Comparison of ENCODE assay signal across 10 cellular contexts in genomic region chr1:206116873-206117150, GRCh38. TPM values are rescaled to one million over a fixed set of nuclear protein-coding genes. Genes with fewer than 3 reads are reported as not detected.
DNase-seq lines count a peak whose midpoint lies in the region; ATAC-seq and TF ChIP-seq lines count a peak whose summit lies in the region.
"Had no signal": no experiment of that assay in that cellular context is flagged by ENCODE, and none has a peak within 500 bp of the region (broad histone marks: within the 10 kb centered on the region; RNA-seq: fewer than 3 reads in every experiment).

No MANE protein-coding gene starts in this region.

- H3K36me3 Mint-ChIP-seq in T-helper 2 cell treated with Interferon-gamma antibody and Interleukin-4, amounts not matched to agents 5 μg/mL and 100 μg/mL, for 36 hours (ENCODE audit: low read depth): no peaks in the 10 kb centered on the region

- peaks cover 6% of the 10 kb centered on the region for H3K4me1 ChIP-seq in cardiac muscle cell (ENCODE audit: low read depth)
- peaks cover 12% of the 10 kb centered on the region for H3K4me1 ChIP-seq in mammary epithelial cell (ENCODE audit: insufficient read depth, low read length)
- H3K4me1 ChIP-seq in mesodermal cell (ENCODE audit: control insufficient read depth, insufficient read depth, low read length, poor library complexity, severe bottlenecking): peaks cover 3% of the 10 kb centered on the region
- peaks cover 0 to 16% (median 9%) of the 10 kb centered on the region in 4 donors for H3K4me1 ChIP-seq in tibial nerve

- peaks cover 61% of the 10 kb centered on the region for H3K27me3 Mint-ChIP-seq in T-helper 2 cell treated with Interferon-gamma antibody and Interleukin-4, amounts not matched to agents 5 μg/mL and 100 μg/mL, for 36 hours (ENCODE audit: low read depth)

- DNase-seq in cardiac muscle cell (ENCODE audit: low read depth in 1 of 2, low spot score in 1 of 2) (no peak), Right ventricle myocardium inferior (ENCODE audit: missing footprints) (no peak), mammary epithelial cell (no peak), tibial nerve (ENCODE audit: low spot score in 2 of 2) (no peak)
- DNase-seq in T-helper 2 cell treated with Interferon-gamma antibody and Interleukin-4, amounts not matched to agents 5 μg/mL and 100 μg/mL, for 36 hours (ENCODE audit: low spot score): no peak

- CTCF ChIA-PET in mammary epithelial cell (lab: Charles Lee; ENCODE audit: low non-redundant PET): no interaction called here

- H3K4me2 ChIP-seq in mammary epithelial cell (ENCODE audit: insufficient read depth, low read depth, low read length): peak overlapping the region; percentile 82

- TF ChIP-seq POLR2A in tibial nerve (IDR thresholded peaks at IDR 0.05): no peak

- H3K36me3 ChIP-seq in cardiac muscle cell: no peaks in the 10 kb centered on the region
- H3K36me3 ChIP-seq in mammary epithelial cell (ENCODE audit: insufficient read depth, low read length): no peaks in the 10 kb centered on the region
- H3K36me3 ChIP-seq in mesodermal cell (ENCODE audit: control insufficient read depth, insufficient read depth, low read length): no peaks in the 10 kb centered on the region
- H3K36me3 ChIP-seq in tibial nerve: no peaks in the 10 kb centered on the region
- H3K36me3 ChIP-seq: SJSA1 had no signal

- H3K4me3 ChIP-seq in cardiac muscle cell: peak overlapping the region; percentile 30
- no peak overlapping the region for H3K4me3 ChIP-seq in mammary epithelial cell (replicated peaks in 1 of 3; ENCODE audit: insufficient read depth in 1 of 3, low read depth in 2 of 3, low read length in 3 of 3)
- H3K4me3 ChIP-seq in mesodermal cell (ENCODE audit: extremely low read depth, insufficient read depth, low read length, poor library complexity, severe bottlenecking): peak overlapping the region; percentile 37
- peak overlapping the region; percentile 20 to 48 (median 32) for H3K4me3 ChIP-seq in tibial nerve
- H3K4me3 ChIP-seq: SJSA1 had no signal

- H3K27me3 ChIP-seq in cardiac muscle cell (peaks cover 22% of the 10 kb centered on the region), mammary epithelial cell (ENCODE audit: insufficient read depth, low read length) (peaks cover 3% of the 10 kb centered on the region), tibial nerve (peaks cover 0 to 29% of the 10 kb centered on the region in 2 donors)

- H3K9me3 ChIP-seq in cardiac muscle cell (ENCODE audit: low read depth) (no peaks in the 10 kb centered on the region), mammary epithelial cell (replicated peaks; ENCODE audit: insufficient read depth, low read length) (no peaks in the 10 kb centered on the region), mesodermal cell (ENCODE audit: control insufficient read depth, low read length) (no peaks in the 10 kb centered on the region), tibial nerve (peaks cover 0 to 11% (median 0%) of the 10 kb centered on the region in 4 donors)
- H3K9me3 ChIP-seq: SJSA1 had no signal

- no peak overlapping the region for H3K27ac ChIP-seq in cardiac muscle cell
- no peak overlapping the region for H3K27ac ChIP-seq in mammary epithelial cell (ENCODE audit: insufficient read depth, low read depth, low read length)
- no peak overlapping the region for H3K27ac ChIP-seq in mesodermal cell (ENCODE audit: low read depth, low read length, severe bottlenecking)
- no peak overlapping the region for H3K27ac ChIP-seq in tibial nerve
- H3K27ac ChIP-seq: SJSA1 had no signal

- intact Hi-C loops in Right ventricle myocardium inferior (cut with DNase I) (no loop called here), mammary epithelial cell (cut with micrococcal nuclease) (no loop called here)

- ATAC-seq in Right ventricle myocardium inferior: no peak
- no peak for ATAC-seq in HG03039 (IDR thresholded peaks at IDR 0.05; ENCODE audit: unreplicated experiment)
- ATAC-seq in HG02938 (IDR thresholded peaks at IDR 0.05; ENCODE audit: unreplicated experiment): no peak

- dilution Hi-C loops in mammary epithelial cell (cut with HindIII; ENCODE audit: low sequenced_read_pairs): loop anchor here (25.0 kb wide), 1 partner anchor 205 kb away; no protein-coding TSS in a partner anchor

- in situ Hi-C loops in mammary epithelial cell (cut with MboI; ENCODE audit: low sequenced_read_pairs in 2 of 2): loop anchor here in 1 of 2 donors (25.0 kb wide), 1 partner anchor 330 kb away; the partner anchor contains the start of gene RAB29

- no TSS peak for BruUV-seq in mammary epithelial cell (replicated peaks; lab: Mats Ljungman, UMichigan)

- H3K27ac Mint-ChIP-seq in T-helper 2 cell treated with Interferon-gamma antibody and Interleukin-4, amounts not matched to agents 5 μg/mL and 100 μg/mL, for 36 hours: no peak overlapping the region

- H3K79me2 ChIP-seq in mammary epithelial cell (ENCODE audit: insufficient read depth, low read length): no peaks in the 10 kb centered on the region

- peaks cover 15% of the 10 kb centered on the region for H3K9me3 Mint-ChIP-seq in T-helper 2 cell treated with Interferon-gamma antibody and Interleukin-4, amounts not matched to agents 5 μg/mL and 100 μg/mL, for 36 hours

- H4K20me1 ChIP-seq in mammary epithelial cell (ENCODE audit: insufficient read depth, low read length): no peaks in the 10 kb centered on the region

- TF ChIP-seq EP300 in tibial nerve (IDR thresholded peaks at IDR 0.05): no peak

- no peak overlapping the region for H3K4me3 Mint-ChIP-seq in T-helper 2 cell treated with Interferon-gamma antibody and Interleukin-4, amounts not matched to agents 5 μg/mL and 100 μg/mL, for 36 hours

- TF ChIP-seq CTCF in cardiac muscle cell (IDR thresholded peaks at IDR 0.05; ENCODE audit: low read depth, low read length) (no peak), mammary epithelial cell (conservative IDR thresholded peaks at IDR 0.05 in 1 of 2, IDR thresholded peaks at IDR 0.05 in 1 of 2; ENCODE audit: extremely low read depth in 1 of 2, insufficient read depth in 1 of 2, low read depth in 1 of 2, low read length in 2 of 2) (no peak), tibial nerve (IDR thresholded peaks at IDR 0.05) (no peak)

- H3K4me1 Mint-ChIP-seq in T-helper 2 cell treated with Interferon-gamma antibody and Interleukin-4, amounts not matched to agents 5 μg/mL and 100 μg/mL, for 36 hours (ENCODE audit: low read depth): peaks cover 2% of the 10 kb centered on the region

- H3K9ac ChIP-seq in mammary epithelial cell (ENCODE audit: insufficient read depth, low read length): no peak overlapping the region

- H2AFZ ChIP-seq in mammary epithelial cell (ENCODE audit: low read depth, low read length): peak overlapping the region; percentile 38

- WGBS in mammary epithelial cell (ENCODE audit: low coverage, missing lambda C conversion rate): no CpG with 5 or more reads among the region's 5 CpGs
- 7 to 25% methylated on average over 4 to 5 of the region's 5 CpGs for WGBS in mesodermal cell (ENCODE audit: insufficient coverage in 2 of 2), 2 experiments
- 12 to 23% methylated on average over 5 of the region's 5 CpGs for WGBS in tibial nerve, 2 donors

RNA-seq across cellular contexts. Expression of gene AVPR1B, which starts 0.4 kb away (rescaled TPM):
- total RNA-seq in cardiac muscle cell (0.07 and 2.3 TPM in 2 replicates), Right ventricle myocardium inferior (not detected), mammary epithelial cell (not detected), tibial nerve (not detected)
- polyA plus RNA-seq in cardiac muscle cell (0.10 TPM in 1 of 2 replicates, not detected in the other), mammary epithelial cell (not detected)
- not detected for polyA minus RNA-seq in mammary epithelial cell
- not detected for polyA plus RNA-seq in mesodermal cell (2013, experiment 1 of 2)
- polyA plus RNA-seq in mesodermal cell (2013, experiment 2 of 2): not detected
- total RNA-seq: esophagus mucosa, SJSA1 had no signal

Comparison
In these comparisons a context has a peak if more than half of its experiments do, and no peak if none do; other contexts are left out.
1. H3K4me3 ChIP-seq: peak in cardiac muscle cell (single experiment), mesodermal cell (single experiment) and tibial nerve (4 of 4); none in mammary epithelial cell (0 of 3).